1 cellular context compared by ENCODE assay signal in the genomic region with DNA sequence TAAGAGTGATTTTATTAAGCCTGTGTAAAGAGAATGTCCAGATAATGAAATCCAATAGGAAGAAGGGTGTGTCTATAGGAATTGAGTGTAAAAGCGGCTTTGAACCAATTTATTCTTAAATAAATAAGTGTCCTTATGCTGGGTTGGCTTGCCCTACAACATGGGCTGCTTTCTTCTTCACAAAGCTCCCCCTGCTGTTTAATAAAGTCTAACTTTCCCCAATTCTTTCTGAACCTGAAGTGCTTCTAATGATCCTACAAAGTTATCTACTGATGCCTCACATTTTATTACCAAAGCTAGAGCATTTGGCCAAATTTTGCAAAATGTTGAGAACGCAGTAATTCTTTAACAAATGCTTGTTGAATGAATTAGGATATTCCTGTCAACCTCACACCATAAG.
A peak's percentile ranks its signal among the peaks of the same experiment; 100 is the strongest.
TF ChIP-seq lines count a peak whose summit lies in the region.

No MANE protein-coding gene starts in this region.

TF ChIP-seq in IMR-90, 13 proteins besides CTCF, POLR2A, EP300 and RAD21 (continued from another document):
- TF ChIP-seq MAZ (IDR thresholded peaks at IDR 0.05; ENCODE audit: borderline replicate concordance, low read depth, low read length) (no peak), NFE2L2 (IDR thresholded peaks at IDR 0.05; ENCODE audit: low read depth, low read length) (no peak), CEBPB (IDR thresholded peaks at IDR 0.05; ENCODE audit: low read depth, low read length) (no peak), FOS (IDR thresholded peaks at IDR 0.05; ENCODE audit: low read depth, low read length) (no peak), SMC3 (IDR thresholded peaks at IDR 0.05; ENCODE audit: low read depth, low read length) (peak; percentile 71), MXI1 (IDR thresholded peaks at IDR 0.05; ENCODE audit: borderline replicate concordance, low read depth, low read length) (no peak)
- TF ChIP-seq, protein P1, sequence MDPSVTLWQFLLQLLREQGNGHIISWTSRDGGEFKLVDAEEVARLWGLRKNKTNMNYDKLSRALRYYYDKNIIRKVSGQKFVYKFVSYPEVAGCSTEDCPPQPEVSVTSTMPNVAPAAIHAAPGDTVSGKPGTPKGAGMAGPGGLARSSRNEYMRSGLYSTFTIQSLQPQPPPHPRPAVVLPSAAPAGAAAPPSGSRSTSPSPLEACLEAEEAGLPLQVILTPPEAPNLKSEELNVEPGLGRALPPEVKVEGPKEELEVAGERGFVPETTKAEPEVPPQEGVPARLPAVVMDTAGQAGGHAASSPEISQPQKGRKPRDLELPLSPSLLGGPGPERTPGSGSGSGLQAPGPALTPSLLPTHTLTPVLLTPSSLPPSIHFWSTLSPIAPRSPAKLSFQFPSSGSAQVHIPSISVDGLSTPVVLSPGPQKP (IDR thresholded peaks at IDR 0.05; ENCODE audit: borderline replicate concordance, low read depth, low read length): no peak
